9 cellular contexts compared by ENCODE assay signal in genomic region chr9:38263534-38263933, GRCh38.
DNase-seq lines count a peak whose midpoint lies in the region; ATAC-seq lines count a peak whose summit lies in the region.
"Had no signal": no experiment of that assay in that cellular context is flagged by ENCODE, and none has a peak within 500 bp of the region (broad histone marks: within the 10 kb centered on the region; RNA-seq: fewer than 3 reads in every experiment).

No MANE protein-coding gene starts in this region.

- DNase-seq in Daoy (ENCODE audit: low read depth), result peak; percentile 24
- peak; percentile 19 for DNase-seq in LHCN-M2 (ENCODE audit: low read depth)
- peak; percentile 50 for DNase-seq in astrocyte of the hippocampus (ENCODE audit: low read depth, low spot score)
- peak; percentile 61 to 63 for DNase-seq in lung microvascular endothelial cell (ENCODE audit: low read depth in 2 of 2)
- DNase-seq in HK-2 (ENCODE audit: unreplicated experiment), result no peak
- DNase-seq in stimulated activated naive CD8-positive, alpha-beta T cell treated with anti-CD3 and anti-CD28 coated beads, Interleukin-15, Interleukin-2, amounts not matched to agents 100 U/mL and 50 U/mL, for 24 hours, result no peak
- no peak for DNase-seq in effector memory CD8-positive, alpha-beta T cell
- DNase-seq: naive B cell had no signal

- H3K36me3 Mint-ChIP-seq in effector memory CD8-positive, alpha-beta T cell (ENCODE audit: insufficient read depth), result no peaks in the 10 kb centered on the region

- peaks cover 21 to 48% of the 10 kb centered on the region in 2 donors for H3K27me3 Mint-ChIP-seq in effector memory CD8-positive, alpha-beta T cell

- no peak overlapping the region for H3K27ac Mint-ChIP-seq in effector memory CD8-positive, alpha-beta T cell
- H3K27ac Mint-ChIP-seq: naive B cell had no signal

- no peak for ATAC-seq in stimulated activated naive CD8-positive, alpha-beta T cell treated with anti-CD3 and anti-CD28 coated beads, Interleukin-15, Interleukin-2, amounts not matched to agents 100 U/mL and 50 U/mL, for 24 hours
- no peak for ATAC-seq in HG03139 (IDR thresholded peaks at IDR 0.05; ENCODE audit: unreplicated experiment)
- no peak for ATAC-seq in effector memory CD8-positive, alpha-beta T cell (replicated peaks)

- H3K9me3 Mint-ChIP-seq in effector memory CD8-positive, alpha-beta T cell, result peaks cover 0 to 3% of the 10 kb centered on the region in 2 donors

- no peaks in the 10 kb centered on the region for H3K4me1 Mint-ChIP-seq in effector memory CD8-positive, alpha-beta T cell (ENCODE audit: low read depth in 2 of 2)
- H3K4me1 Mint-ChIP-seq: naive B cell had no signal

- H3K4me3 Mint-ChIP-seq in effector memory CD8-positive, alpha-beta T cell, result no peak overlapping the region
- H3K4me3 Mint-ChIP-seq: naive B cell had no signal

Comparison
In these comparisons a context has a peak if more than half of its experiments do, and no peak if none do; other contexts are left out.
1. DNase-seq: peak in Daoy (single experiment), LHCN-M2 (single experiment), astrocyte of the hippocampus (single experiment) and lung microvascular endothelial cell (2 of 2); none in HK-2 (single experiment), stimulated activated naive CD8-positive, alpha-beta T cell treated with anti-CD3 and anti-CD28 coated beads, Interleukin-15, Interleukin-2, amounts not matched to agents 100 U/mL and 50 U/mL, for 24 hours (single experiment) and effector memory CD8-positive, alpha-beta T cell (0 of 3).